Comparison of ENCODE assay signal across 1 cellular context in genomic region chr14:22664261-22664660, GRCh38.
TF ChIP-seq lines count a peak whose summit lies in the region.

No MANE protein-coding gene starts in this region.

TF ChIP-seq in HEK293, 187 proteins besides CTCF, POLR2A, EP300 and RAD21 (continued from another document and continues in another):
- TF ChIP-seq PRDM2 (tag by site-specific recombination; IDR thresholded peaks at IDR 0.05; ENCODE audit: borderline replicate concordance) (no peak), ZNF366 (tag by site-specific recombination; conservative IDR thresholded peaks at IDR 0.05) (peak; percentile 81), YY2 (tag by site-specific recombination; IDR thresholded peaks at IDR 0.05) (no peak), KLF10 (tag by site-specific recombination; IDR thresholded peaks at IDR 0.05) (peak; percentile 48; the same call in 1 of the 2 replicates), ZNF514 (tag by site-specific recombination; IDR thresholded peaks at IDR 0.05) (no peak), ZNF354C (tag by site-specific recombination; IDR thresholded peaks at IDR 0.05; ENCODE audit: borderline replicate concordance, low read depth) (no peak), SCRT2 (tag by site-specific recombination; IDR thresholded peaks at IDR 0.05) (peak; percentile 94), ZNF175 (tag by site-specific recombination; IDR thresholded peaks at IDR 0.05) (no peak), ZNF555 (tag by site-specific recombination; conservative IDR thresholded peaks at IDR 0.05) (no peak), ZNF214 (tag by site-specific recombination; IDR thresholded peaks at IDR 0.05; ENCODE audit: borderline replicate concordance) (no peak), ZNF121 (tag by site-specific recombination; IDR thresholded peaks at IDR 0.05) (no peak), ZNF157 (tag by site-specific recombination; IDR thresholded peaks at IDR 0.05) (no peak), ZNF211 (tag by site-specific recombination; IDR thresholded peaks at IDR 0.05; ENCODE audit: low read depth) (no peak), ZNF138 (tag by site-specific recombination; IDR thresholded peaks at IDR 0.05; ENCODE audit: borderline replicate concordance) (no peak), ZNF341 (tag by site-specific recombination; IDR thresholded peaks at IDR 0.05; ENCODE audit: low read depth) (no peak), ZFP37 (tag by site-specific recombination; IDR thresholded peaks at IDR 0.05) (no peak), ZNF639 (tag by site-specific recombination; IDR thresholded peaks at IDR 0.05) (peak; percentile 79; the same call in 1 of the 2 replicates), SALL2 (tag by site-specific recombination; IDR thresholded peaks at IDR 0.05; ENCODE audit: borderline replicate concordance) (no peak), REST (tag by site-specific recombination; IDR thresholded peaks at IDR 0.05) (peak; percentile 50), ZNF10 (tag by site-specific recombination; IDR thresholded peaks at IDR 0.05) (no peak), ZNF416 (tag by site-specific recombination; IDR thresholded peaks at IDR 0.05) (no peak), WT1 (tag by site-specific recombination; IDR thresholded peaks at IDR 0.05) (peak; percentile 74), ZNF324 (tag by site-specific recombination; IDR thresholded peaks at IDR 0.05) (peak; percentile 78), ZNF777 (tag by site-specific recombination; IDR thresholded peaks at IDR 0.05; ENCODE audit: borderline replicate concordance) (no peak), ZNF654 (tag by site-specific recombination; IDR thresholded peaks at IDR 0.05; ENCODE audit: low read depth) (no peak), ZNF274 (IDR thresholded peaks at IDR 0.05; ENCODE audit: low read length) (no peak), ZNF274 (tag by site-specific recombination; IDR thresholded peaks at IDR 0.05; ENCODE audit: borderline replicate concordance) (no peak), HIC1 (tag by site-specific recombination; IDR thresholded peaks at IDR 0.05) (no peak), EGR2 (tag by site-specific recombination; IDR thresholded peaks at IDR 0.05; ENCODE audit: low read depth) (no peak), ZNF792 (tag by site-specific recombination; IDR thresholded peaks at IDR 0.05) (no peak), HOXC10 (CRISPR knock-in tag; IDR thresholded peaks at IDR 0.05) (no peak), ZNF146 (tag by site-specific recombination; IDR thresholded peaks at IDR 0.05) (no peak), ZSCAN16 (tag by site-specific recombination; IDR thresholded peaks at IDR 0.05) (no peak), ZNF112 (tag by site-specific recombination; IDR thresholded peaks at IDR 0.05) (no peak), ZNF133 (tag by site-specific recombination; IDR thresholded peaks at IDR 0.05) (no peak), ZNF791 (tag by site-specific recombination; IDR thresholded peaks at IDR 0.05) (no peak), ZNF768 (tag by site-specific recombination; IDR thresholded peaks at IDR 0.05) (no peak), ZBTB20 (tag by site-specific recombination; IDR thresholded peaks at IDR 0.05) (no peak), ZNF561 (tag by site-specific recombination; IDR thresholded peaks at IDR 0.05; ENCODE audit: borderline replicate concordance) (no peak), ZNF843 (tag by site-specific recombination; IDR thresholded peaks at IDR 0.05) (no peak), ZNF664 (tag by site-specific recombination; IDR thresholded peaks at IDR 0.05) (no peak), ZNF677 (tag by site-specific recombination; IDR thresholded peaks at IDR 0.05) (no peak), ZNF510 (tag by site-specific recombination; IDR thresholded peaks at IDR 0.05; ENCODE audit: insufficient replicate concordance) (no peak)
- TF ChIP-seq, protein P1, sequence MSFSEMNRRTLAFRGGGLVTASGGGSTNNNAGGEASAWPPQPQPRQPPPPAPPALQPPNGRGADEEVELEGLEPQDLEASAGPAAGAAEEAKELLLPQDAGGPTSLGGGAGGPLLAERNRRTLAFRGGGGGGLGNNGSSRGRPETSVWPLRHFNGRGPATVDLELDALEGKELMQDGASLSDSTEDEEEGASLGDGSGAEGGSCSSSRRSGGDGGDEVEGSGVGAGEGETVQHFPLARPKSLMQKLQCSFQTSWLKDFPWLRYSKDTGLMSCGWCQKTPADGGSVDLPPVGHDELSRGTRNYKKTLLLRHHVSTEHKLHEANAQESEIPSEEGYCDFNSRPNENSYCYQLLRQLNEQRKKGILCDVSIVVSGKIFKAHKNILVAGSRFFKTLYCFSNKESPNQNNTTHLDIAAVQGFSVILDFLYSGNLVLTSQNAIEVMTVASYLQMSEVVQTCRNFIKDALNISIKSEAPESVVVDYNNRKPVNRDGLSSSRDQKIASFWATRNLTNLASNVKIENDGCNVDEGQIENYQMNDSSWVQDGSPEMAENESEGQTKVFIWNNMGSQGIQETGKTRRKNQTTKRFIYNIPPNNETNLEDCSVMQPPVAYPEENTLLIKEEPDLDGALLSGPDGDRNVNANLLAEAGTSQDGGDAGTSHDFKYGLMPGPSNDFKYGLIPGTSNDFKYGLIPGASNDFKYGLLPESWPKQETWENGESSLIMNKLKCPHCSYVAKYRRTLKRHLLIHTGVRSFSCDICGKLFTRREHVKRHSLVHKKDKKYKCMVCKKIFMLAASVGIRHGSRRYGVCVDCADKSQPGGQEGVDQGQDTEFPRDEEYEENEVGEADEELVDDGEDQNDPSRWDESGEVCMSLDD (tag by site-specific recombination; IDR thresholded peaks at IDR 0.05): no peak
- TF ChIP-seq, protein P2, sequence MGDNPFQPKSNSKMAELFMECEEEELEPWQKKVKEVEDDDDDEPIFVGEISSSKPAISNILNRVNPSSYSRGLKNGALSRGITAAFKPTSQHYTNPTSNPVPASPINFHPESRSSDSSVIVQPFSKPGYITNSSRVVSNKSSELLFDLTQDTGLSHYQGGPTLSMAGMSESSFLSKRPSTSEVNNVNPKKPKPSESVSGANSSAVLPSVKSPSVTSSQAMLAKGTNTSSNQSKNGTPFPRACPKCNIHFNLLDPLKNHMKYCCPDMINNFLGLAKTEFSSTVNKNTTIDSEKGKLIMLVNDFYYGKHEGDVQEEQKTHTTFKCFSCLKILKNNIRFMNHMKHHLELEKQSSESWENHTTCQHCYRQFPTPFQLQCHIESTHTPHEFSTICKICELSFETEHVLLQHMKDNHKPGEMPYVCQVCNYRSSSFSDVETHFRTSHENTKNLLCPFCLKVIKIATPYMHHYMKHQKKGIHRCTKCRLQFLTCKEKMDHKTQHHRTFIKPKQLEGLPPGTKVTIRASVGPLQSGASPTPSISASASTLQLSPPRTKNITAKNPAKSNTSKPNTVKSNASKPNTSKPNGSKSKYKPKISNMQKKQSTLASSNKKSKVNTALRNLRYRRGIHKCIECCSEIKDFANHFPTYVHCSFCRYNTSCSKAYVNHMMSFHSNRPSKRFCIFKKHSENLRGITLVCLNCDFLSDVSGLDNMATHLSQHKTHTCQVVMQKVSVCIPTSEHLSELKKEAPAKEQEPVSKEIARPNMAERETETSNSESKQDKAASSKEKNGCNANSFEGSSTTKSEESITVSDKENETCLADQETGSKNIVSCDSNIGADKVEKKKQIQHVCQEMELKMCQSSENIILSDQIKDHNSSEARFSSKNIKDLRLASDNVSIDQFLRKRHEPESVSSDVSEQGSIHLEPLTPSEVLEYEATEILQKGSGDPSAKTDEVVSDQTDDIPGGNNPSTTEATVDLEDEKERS (tag by site-specific recombination; IDR thresholded peaks at IDR 0.05): no peak
- TF ChIP-seq, protein P3, sequence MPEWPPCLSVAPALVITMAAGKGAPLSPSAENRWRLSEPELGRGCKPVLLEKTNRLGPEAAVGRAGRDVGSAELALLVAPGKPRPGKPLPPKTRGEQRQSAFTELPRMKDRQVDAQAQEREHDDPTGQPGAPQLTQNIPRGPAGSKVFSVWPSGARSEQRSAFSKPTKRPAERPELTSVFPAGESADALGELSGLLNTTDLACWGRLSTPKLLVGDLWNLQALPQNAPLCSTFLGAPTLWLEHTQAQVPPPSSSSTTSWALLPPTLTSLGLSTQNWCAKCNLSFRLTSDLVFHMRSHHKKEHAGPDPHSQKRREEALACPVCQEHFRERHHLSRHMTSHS (tag by site-specific recombination; IDR thresholded peaks at IDR 0.05): no peak
